In the genomic region with DNA sequence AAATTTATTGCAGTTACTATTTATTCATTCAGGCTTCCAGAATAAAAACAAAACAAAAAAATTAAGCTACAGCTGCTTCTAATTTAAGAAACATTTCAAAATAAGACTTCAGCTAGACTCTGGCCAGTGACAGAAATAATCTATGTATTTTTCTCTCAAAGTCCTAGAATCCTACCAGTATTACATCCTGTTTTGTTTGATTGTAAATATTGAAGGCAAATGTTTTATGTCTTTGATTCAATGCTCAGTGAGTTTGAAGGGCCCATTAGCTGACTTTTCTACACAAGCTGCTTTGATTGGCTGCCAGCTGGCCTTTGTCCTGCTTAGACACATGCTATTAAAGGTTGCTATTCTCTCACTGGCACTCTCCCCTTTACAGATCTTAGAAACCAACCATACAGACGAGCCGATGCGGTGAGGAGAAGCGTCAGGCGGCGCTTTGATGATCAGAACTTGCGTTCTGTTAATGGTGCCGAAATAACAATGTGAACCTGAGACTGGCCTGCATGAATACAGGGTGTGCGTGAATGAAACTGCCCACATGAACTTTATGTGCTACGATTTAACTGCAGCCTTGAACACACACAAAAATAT, we compare ENCODE assay signal across 7 cellular contexts.
DNase-seq lines count a peak whose midpoint lies in the region; ATAC-seq lines count a peak whose summit lies in the region.

No MANE protein-coding gene starts in this region.

- peak; percentile 37 for DNase-seq in NCI-H1436 treated with DMSO at 0.1 percent for 48 hours (lab: John Stamatoyannopoulos, UW)
- DNase-seq in astrocyte of the hippocampus (ENCODE audit: low read depth, low spot score) = peak; percentile 83
- peak; percentile 68 to 73 for DNase-seq in left colon
- peak; percentile 76 for DNase-seq in superior temporal gyrus (ENCODE audit: extremely low spot score)
- DNase-seq in germinal center (ENCODE audit: low spot score) = no peak
- DNase-seq in cortex of kidney (lab: John Stamatoyannopoulos, UW) = no peak

- intact Hi-C loops in left colon (cut with DNase I, micrococcal nuclease) = no loop called here

- ATAC-seq in left colon (peak; percentile 86), HG02763 (IDR thresholded peaks at IDR 0.05; ENCODE audit: unreplicated experiment) (no peak)

Comparison
In these comparisons a context has a peak if more than half of its experiments do, and no peak if none do; other contexts are left out.
1. DNase-seq: peak in NCI-H1436 treated with DMSO at 0.1 percent for 48 hours (single experiment), astrocyte of the hippocampus (single experiment), left colon (2 of 2) and superior temporal gyrus (single experiment); none in germinal center (single experiment) and cortex of kidney (single experiment).